In genomic region chr9:108889649-108890067, GRCh38 we compare ENCODE assay signal across 10 cellular contexts. TPM values are rescaled to one million over a fixed set of nuclear protein-coding genes. Genes with fewer than 3 reads are reported as not detected.
A peak's percentile ranks its signal among the peaks of the same experiment; 100 is the strongest.
DNase-seq lines count a peak whose midpoint lies in the region; ATAC-seq, FAIRE-seq and TF ChIP-seq lines count a peak whose summit lies in the region.
"Had no signal": no experiment of that assay in that cellular context is flagged by ENCODE, and none has a peak within 500 bp of the region (broad histone marks: within the 10 kb centered on the region; RNA-seq: fewer than 3 reads in every experiment).

No MANE protein-coding gene starts in this region.

- H3K9ac ChIP-seq in HepG2 (ENCODE audit: insufficient read depth, low read depth, low read length) = peak overlapping the region; percentile 43

- in situ Hi-C loops in astrocyte of the spinal cord (cut with HindIII; ENCODE audit: low sequenced_read_pairs) (no loop called here), HepG2 (cut with HindIII; ENCODE audit: extremely low pct_ligation_motif_present, low pct_unique_long_range_greater_than_20kb) (loop anchor here (5.0 kb wide), 1 partner anchor 43 kb away; the partner anchor contains the start of genes ABITRAM and ELP1)

- no peaks in the 10 kb centered on the region for H4K20me1 ChIP-seq in HepG2 (ENCODE audit: insufficient read depth, low read length)

- 11% methylated on average over 4 of the region's 4 CpGs for WGBS in HepG2 (ENCODE audit: low lambda C conversion rate)

- H3K4me3 ChIP-seq in LNCaP clone FGC (ENCODE audit: low read depth, low read length) (no peak overlapping the region), astrocyte of the spinal cord (ENCODE audit: low read depth, low read length) (no peak overlapping the region), HepG2 (replicated peaks in 1 of 3; ENCODE audit: insufficient read depth in 1 of 3, low read depth in 2 of 3, low read length in 3 of 3) (no peak overlapping the region)

- no peaks in the 10 kb centered on the region for H3K27me3 ChIP-seq in HepG2 (ENCODE audit: control insufficient read depth in 1 of 2, insufficient read depth in 2 of 2, low read length in 2 of 2)

- H3K27ac ChIP-seq in HepG2 (ENCODE audit: extremely low read length, insufficient read depth, low read length) = peak overlapping the region; percentile 99

- peak; percentile 35; the same call in 1 of the 2 replicates for TF ChIP-seq CTCF in LNCaP clone FGC (IDR thresholded peaks at IDR 0.05; ENCODE audit: control insufficient read depth, extremely low read depth, insufficient read depth)
- peak; percentile 24 for TF ChIP-seq CTCF in astrocyte of the spinal cord (IDR thresholded peaks at IDR 0.05; ENCODE audit: low read depth, low read length)
- peak; percentile 76 for TF ChIP-seq CTCF in HepG2 (CRISPR knock-in tag; IDR thresholded peaks at IDR 0.05)

- BruUV-seq in HepG2 (replicated peaks; lab: Mats Ljungman, UMichigan) = no TSS peak

- ATAC-seq in HepG2 = peak; percentile 46
- ATAC-seq in GM21717 (IDR thresholded peaks at IDR 0.05; ENCODE audit: unreplicated experiment) = no peak

- CTCF ChIA-PET in HepG2 (lab: Yijun Ruan, JAX; ENCODE audit: low intra/inter-chr PET ratio, low total read pairs) = interaction anchor here (2.0 kb wide), 1 partner anchor 65 kb away, joined by 12 read pairs; no protein-coding TSS in a partner anchor

- peaks cover 19 to 35% of the 10 kb centered on the region in 2 experiments for H3K36me3 ChIP-seq in HepG2 (replicated peaks in 1 of 2; ENCODE audit: control insufficient read depth in 1 of 2, insufficient read depth in 2 of 2, low read length in 2 of 2)

- no peak for TF ChIP-seq POLR2A in HepG2 (IDR thresholded peaks at IDR 0.05; ENCODE audit: insufficient read depth in 1 of 2, low read depth in 2 of 2, low read length in 2 of 2)

- POLR2A ChIA-PET in HepG2 (lab: Yijun Ruan, JAX) = interaction anchor here (0.6 to 1.7 kb wide), 5 partner anchors 10 to 64 kb away, joined by 3 to 8 read pairs (median 4); no protein-coding TSS in a partner anchor

- H2AFZ ChIP-seq in HepG2 (ENCODE audit: low read length) = no peak overlapping the region

- DNase-seq in EH (ENCODE audit: low read depth) = peak; percentile 31
- DNase-seq in LNCaP clone FGC (ENCODE audit: low read depth) = no peak
- DNase-seq in astrocyte of the spinal cord (ENCODE audit: low read depth, low spot score) = peak; percentile 37
- DNase-seq in HepG2 (ENCODE audit: low spot score) = peak; percentile 80
- no peak for DNase-seq in NCI-H524 treated with DMSO at 0.1 percent for 48 hours (lab: John Stamatoyannopoulos, UW)
- DNase-seq in stimulated activated CD4-positive, alpha-beta T cell treated with anti-CD3 and anti-CD28 coated beads, Interleukin-15, amount 100 ng/mL, for 24 hours = no peak
- no peak for DNase-seq in COLO668 (lab: John Stamatoyannopoulos, UW; ENCODE audit: unreplicated experiment)
- DNase-seq: aorta had no signal

- peaks cover 20% of the 10 kb centered on the region for H3K79me2 ChIP-seq in HepG2 (ENCODE audit: insufficient read depth, low read length)

- TF ChIP-seq EP300 in HepG2 (IDR thresholded peaks at IDR 0.05; ENCODE audit: low read depth in 2 of 2, low read length in 2 of 2) = peak in 1 of 2 experiments; percentile 94; a peak in 2 of 4 replicates
- TF ChIP-seq EP300 in HepG2 (CRISPR knock-in tag; IDR thresholded peaks at IDR 0.05; ENCODE audit: borderline replicate concordance) = no peak; the same call in 1 of the 2 replicates

- no peaks in the 10 kb centered on the region for H3K9me3 ChIP-seq in HepG2 (ENCODE audit: low read length)

- peak; percentile 70 for FAIRE-seq in HepG2 (lab: Jason Lieb, UNC)
- FAIRE-seq: urothelium cell line had no signal

- peak overlapping the region; percentile 39 for H3K4me2 ChIP-seq in HepG2 (ENCODE audit: low read depth, low read length)

- H3K4me1 ChIP-seq in HepG2 (ENCODE audit: insufficient read depth, low read length) = peaks cover 97% of the 10 kb centered on the region

- intact Hi-C loops in HepG2 (cut with micrococcal nuclease; ENCODE audit: unreplicated experiment) = loop anchor here (2.0 to 5.0 kb wide), 2 partner anchors 43 to 65 kb away; partner anchors contain the start of genes ABITRAM and ELP1

- TF ChIP-seq RAD21 in HepG2 (CRISPR knock-in tag; IDR thresholded peaks at IDR 0.05) = peak; percentile 54; the same call in 1 of the 2 replicates

RNA-seq across cellular contexts. Expression of gene ACTL7A, which starts 27.6 kb away (rescaled TPM):
- not detected in 2 replicates for total RNA-seq in HepG2 (2016; rRNA removed; fragmentation: Illumina TruSeq; extraction: Trizol)
- total RNA-seq in HepG2 (2016; cell fraction: cytosol; rRNA removed; fragmentation: Illumina TruSeq; extraction: Trizol; ENCODE audit: low read depth) = not detected in 2 replicates
- not detected in 2 replicates for total RNA-seq in HepG2 (2016; cell fraction: insoluble cytoplasmic fraction; rRNA removed; fragmentation: Illumina TruSeq; extraction: Trizol)
- total RNA-seq in HepG2 (2016; cell fraction: membrane; rRNA removed; fragmentation: Illumina TruSeq; extraction: Trizol) = not detected in 2 replicates
- not detected in 2 replicates for total RNA-seq in HepG2 (2016; cell fraction: nucleus; rRNA removed; fragmentation: Illumina TruSeq; extraction: Trizol)
- polyA plus RNA-seq in HepG2 (2011; rRNA removed) = not detected in 2 replicates
- polyA plus RNA-seq in HepG2 (2011; cell fraction: cytosol; rRNA removed) = not detected in 2 replicates
- polyA plus RNA-seq in HepG2 (2011; cell fraction: nucleus; rRNA removed) = not detected in 2 replicates
- polyA plus RNA-seq in HepG2 (2012) = not detected in 2 replicates
- not detected in 2 replicates for polyA plus RNA-seq in HepG2 (2016; cell fraction: cytosol; fragmentation: Illumina TruSeq; extraction: Trizol; ENCODE audit: low read depth)
- not detected in 2 replicates for polyA plus RNA-seq in HepG2 (2016; cell fraction: insoluble cytoplasmic fraction; fragmentation: Illumina TruSeq; extraction: Trizol; ENCODE audit: low read depth)
- not detected in 2 replicates for polyA plus RNA-seq in HepG2 (2016; cell fraction: membrane; fragmentation: Illumina TruSeq; extraction: Trizol; ENCODE audit: low read depth)
- not detected in 2 replicates for polyA plus RNA-seq in HepG2 (2016; cell fraction: nucleus; fragmentation: Illumina TruSeq; extraction: Trizol; ENCODE audit: insufficient read depth, low read depth)
- polyA minus RNA-seq in HepG2 (2011; rRNA and poly(A)+ RNA removed; ENCODE audit: low replicate concordance) = not detected in 2 replicates
- not detected in 2 replicates for polyA minus RNA-seq in HepG2 (2011; cell fraction: cytosol; rRNA and poly(A)+ RNA removed)
- not detected in 2 replicates for polyA minus RNA-seq in HepG2 (2011; cell fraction: nucleus; rRNA and poly(A)+ RNA removed)
- total RNA-seq: aorta had no signal
- polyA plus RNA-seq: aorta had no signal

RNA-seq across cellular contexts. Expression of gene ACTL7B, which starts 33.9 kb away (rescaled TPM):
- total RNA-seq in HepG2 (2016; rRNA removed; fragmentation: Illumina TruSeq; extraction: Trizol) = 0.07 TPM in 1 of 2 replicates, not detected in the other
- not detected in 2 replicates for total RNA-seq in HepG2 (2016; cell fraction: cytosol; rRNA removed; fragmentation: Illumina TruSeq; extraction: Trizol; ENCODE audit: low read depth)
- 0.13 TPM in 1 of 2 replicates, not detected in the other for total RNA-seq in HepG2 (2016; cell fraction: insoluble cytoplasmic fraction; rRNA removed; fragmentation: Illumina TruSeq; extraction: Trizol)
- total RNA-seq in HepG2 (2016; cell fraction: membrane; rRNA removed; fragmentation: Illumina TruSeq; extraction: Trizol) = not detected in 2 replicates
- 0.50 and 0.60 TPM in 2 replicates for total RNA-seq in HepG2 (2016; cell fraction: nucleus; rRNA removed; fragmentation: Illumina TruSeq; extraction: Trizol)
- polyA plus RNA-seq in HepG2 (2011; rRNA removed) = 0.07 and 0.11 TPM in 2 replicates
- 0.04 TPM in 1 of 2 replicates, not detected in the other for polyA plus RNA-seq in HepG2 (2011; cell fraction: cytosol; rRNA removed)
- polyA plus RNA-seq in HepG2 (2011; cell fraction: nucleus; rRNA removed) = 0.90 and 1.2 TPM in 2 replicates
- polyA plus RNA-seq in HepG2 (2012) = 0.07 TPM in 1 of 2 replicates, not detected in the other
- polyA plus RNA-seq in HepG2 (2016; cell fraction: cytosol; fragmentation: Illumina TruSeq; extraction: Trizol; ENCODE audit: low read depth) = not detected in 2 replicates
- polyA plus RNA-seq in HepG2 (2016; cell fraction: insoluble cytoplasmic fraction; fragmentation: Illumina TruSeq; extraction: Trizol; ENCODE audit: low read depth) = not detected in 2 replicates
- not detected in 2 replicates for polyA plus RNA-seq in HepG2 (2016; cell fraction: membrane; fragmentation: Illumina TruSeq; extraction: Trizol; ENCODE audit: low read depth)
- polyA plus RNA-seq in HepG2 (2016; cell fraction: nucleus; fragmentation: Illumina TruSeq; extraction: Trizol; ENCODE audit: insufficient read depth, low read depth) = 0.81 and 0.96 TPM in 2 replicates
- 0.09 and 0.16 TPM in 2 replicates for polyA minus RNA-seq in HepG2 (2011; rRNA and poly(A)+ RNA removed; ENCODE audit: low replicate concordance)
- not detected in 2 replicates for polyA minus RNA-seq in HepG2 (2011; cell fraction: cytosol; rRNA and poly(A)+ RNA removed)
- 1.4 and 2.0 TPM in 2 replicates for polyA minus RNA-seq in HepG2 (2011; cell fraction: nucleus; rRNA and poly(A)+ RNA removed)
- total RNA-seq: aorta had no signal
- polyA plus RNA-seq: aorta had no signal

RNA-seq across cellular contexts. Expression of gene ELP1, which starts 44.3 kb away (rescaled TPM):
- total RNA-seq in HepG2 (2016; rRNA removed; fragmentation: Illumina TruSeq; extraction: Trizol) = 275 and 437 TPM in 2 replicates
- 48.7 and 50.4 TPM in 2 replicates for total RNA-seq in HepG2 (2016; cell fraction: cytosol; rRNA removed; fragmentation: Illumina TruSeq; extraction: Trizol; ENCODE audit: low read depth)
- 275 and 435 TPM in 2 replicates for total RNA-seq in HepG2 (2016; cell fraction: insoluble cytoplasmic fraction; rRNA removed; fragmentation: Illumina TruSeq; extraction: Trizol)
- total RNA-seq in HepG2 (2016; cell fraction: membrane; rRNA removed; fragmentation: Illumina TruSeq; extraction: Trizol) = 126 and 136 TPM in 2 replicates
- total RNA-seq in HepG2 (2016; cell fraction: nucleus; rRNA removed; fragmentation: Illumina TruSeq; extraction: Trizol) = 175 and 206 TPM in 2 replicates
- polyA plus RNA-seq in HepG2 (2011; rRNA removed) = 137 and 157 TPM in 2 replicates
- 71.0 and 99.3 TPM in 2 replicates for polyA plus RNA-seq in HepG2 (2011; cell fraction: cytosol; rRNA removed)
- polyA plus RNA-seq in HepG2 (2011; cell fraction: nucleus; rRNA removed) = 215 and 228 TPM in 2 replicates
- polyA plus RNA-seq in HepG2 (2012) = 216 and 231 TPM in 2 replicates
- polyA plus RNA-seq in HepG2 (2016; cell fraction: cytosol; fragmentation: Illumina TruSeq; extraction: Trizol; ENCODE audit: low read depth) = 37.8 and 39.9 TPM in 2 replicates
- 324 and 336 TPM in 2 replicates for polyA plus RNA-seq in HepG2 (2016; cell fraction: insoluble cytoplasmic fraction; fragmentation: Illumina TruSeq; extraction: Trizol; ENCODE audit: low read depth)
- polyA plus RNA-seq in HepG2 (2016; cell fraction: membrane; fragmentation: Illumina TruSeq; extraction: Trizol; ENCODE audit: low read depth) = 69.9 and 75.6 TPM in 2 replicates
- polyA plus RNA-seq in HepG2 (2016; cell fraction: nucleus; fragmentation: Illumina TruSeq; extraction: Trizol; ENCODE audit: insufficient read depth, low read depth) = 301 and 311 TPM in 2 replicates
- polyA minus RNA-seq in HepG2 (2011; rRNA and poly(A)+ RNA removed; ENCODE audit: low replicate concordance) = 47.1 and 81.0 TPM in 2 replicates
- polyA minus RNA-seq in HepG2 (2011; cell fraction: cytosol; rRNA and poly(A)+ RNA removed) = 115 and 137 TPM in 2 replicates
- 126 and 136 TPM in 2 replicates for polyA minus RNA-seq in HepG2 (2011; cell fraction: nucleus; rRNA and poly(A)+ RNA removed)

RNA-seq across cellular contexts. Expression of gene ABITRAM, which starts 44.5 kb away (rescaled TPM):
- total RNA-seq in HepG2 (2016; rRNA removed; fragmentation: Illumina TruSeq; extraction: Trizol) = 10.2 and 16.3 TPM in 2 replicates
- 3.1 and 3.4 TPM in 2 replicates for total RNA-seq in HepG2 (2016; cell fraction: cytosol; rRNA removed; fragmentation: Illumina TruSeq; extraction: Trizol; ENCODE audit: low read depth)
- 11.2 and 14.7 TPM in 2 replicates for total RNA-seq in HepG2 (2016; cell fraction: insoluble cytoplasmic fraction; rRNA removed; fragmentation: Illumina TruSeq; extraction: Trizol)
- total RNA-seq in HepG2 (2016; cell fraction: membrane; rRNA removed; fragmentation: Illumina TruSeq; extraction: Trizol) = 12.4 and 14.7 TPM in 2 replicates
- total RNA-seq in HepG2 (2016; cell fraction: nucleus; rRNA removed; fragmentation: Illumina TruSeq; extraction: Trizol) = 7.5 and 9.7 TPM in 2 replicates
- polyA plus RNA-seq in HepG2 (2011; rRNA removed) = 18.5 and 21.6 TPM in 2 replicates
- 9.3 and 11.1 TPM in 2 replicates for polyA plus RNA-seq in HepG2 (2011; cell fraction: cytosol; rRNA removed)
- polyA plus RNA-seq in HepG2 (2011; cell fraction: nucleus; rRNA removed) = 16.3 and 17.2 TPM in 2 replicates
- polyA plus RNA-seq in HepG2 (2012) = 9.7 and 10.5 TPM in 2 replicates
- 8.2 and 9.9 TPM in 2 replicates for polyA plus RNA-seq in HepG2 (2016; cell fraction: cytosol; fragmentation: Illumina TruSeq; extraction: Trizol; ENCODE audit: low read depth)
- polyA plus RNA-seq in HepG2 (2016; cell fraction: insoluble cytoplasmic fraction; fragmentation: Illumina TruSeq; extraction: Trizol; ENCODE audit: low read depth) = 33.0 and 39.4 TPM in 2 replicates
- polyA plus RNA-seq in HepG2 (2016; cell fraction: membrane; fragmentation: Illumina TruSeq; extraction: Trizol; ENCODE audit: low read depth) = 22.2 and 22.6 TPM in 2 replicates
- polyA plus RNA-seq in HepG2 (2016; cell fraction: nucleus; fragmentation: Illumina TruSeq; extraction: Trizol; ENCODE audit: insufficient read depth, low read depth) = 21.7 and 23.3 TPM in 2 replicates
- 6.1 and 7.8 TPM in 2 replicates for polyA minus RNA-seq in HepG2 (2011; rRNA and poly(A)+ RNA removed; ENCODE audit: low replicate concordance)
- polyA minus RNA-seq in HepG2 (2011; cell fraction: cytosol; rRNA and poly(A)+ RNA removed) = 4.7 and 6.2 TPM in 2 replicates
- polyA minus RNA-seq in HepG2 (2011; cell fraction: nucleus; rRNA and poly(A)+ RNA removed) = 11.7 and 12.4 TPM in 2 replicates

Comparison
In these comparisons a context has a peak if more than half of its experiments do, and no peak if none do; other contexts are left out.
1. DNase-seq: peak in EH (single experiment), astrocyte of the spinal cord (single experiment) and HepG2 (single experiment); none in LNCaP clone FGC (single experiment), NCI-H524 treated with DMSO at 0.1 percent for 48 hours (single experiment), stimulated activated CD4-positive, alpha-beta T cell treated with anti-CD3 and anti-CD28 coated beads, Interleukin-15, amount 100 ng/mL, for 24 hours (single experiment) and COLO668 (single experiment).
2. CTCF ChIP-seq: peak in every context shown above with its lines; median percentile 76 in HepG2; 35 in LNCaP clone FGC; 24 in astrocyte of the spinal cord.